In the genomic region with DNA sequence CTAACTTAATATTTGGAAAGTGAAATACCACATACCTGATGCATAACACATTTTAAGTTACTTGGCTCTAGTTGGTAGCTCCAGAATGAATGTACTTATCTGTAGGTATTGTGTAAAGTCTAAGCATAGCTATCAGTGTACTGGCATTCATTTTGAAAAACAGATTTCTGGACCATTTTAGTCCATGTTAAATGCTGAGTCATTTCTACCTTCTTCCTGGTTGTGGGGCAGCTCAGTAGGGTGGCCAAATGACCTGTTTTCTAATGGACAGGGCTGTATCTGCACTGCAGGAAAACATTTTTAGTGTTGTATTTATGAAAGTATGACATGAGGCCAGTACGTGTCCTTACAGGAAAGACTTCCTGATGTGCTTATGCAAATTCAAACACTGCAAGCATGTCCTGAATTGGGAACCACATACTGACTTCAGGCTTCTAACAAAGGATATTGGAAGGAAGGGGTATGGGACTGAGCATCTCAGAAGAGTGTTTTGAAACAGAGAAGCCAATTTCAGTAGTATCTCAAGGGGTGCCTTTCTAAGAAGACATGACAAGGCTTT, we compare ENCODE assay signal across 15 cellular contexts.
DNase-seq lines count a peak whose midpoint lies in the region; ATAC-seq, FAIRE-seq and TF ChIP-seq lines count a peak whose summit lies in the region.
"Had no signal": no experiment of that assay in that cellular context is flagged by ENCODE, and none has a peak within 500 bp of the region (broad histone marks: within the 10 kb centered on the region; RNA-seq: fewer than 3 reads in every experiment).

No MANE protein-coding gene starts in this region.

- H2AFZ ChIP-seq in OCI-LY1 (ENCODE audit: low read length) (0 out of 2 replicates have a peak overlapping the region, but pooled peaks have one; percentile 21), endothelial cell of umbilical vein (ENCODE audit: low read depth, low read length) (peak overlapping the region; percentile 56)

- H3K4me2 ChIP-seq in A549, result no peak overlapping the region
- no peak overlapping the region for H3K4me2 ChIP-seq in OCI-LY1 (ENCODE audit: low read length)
- no peak overlapping the region for H3K4me2 ChIP-seq in endothelial cell of umbilical vein (ENCODE audit: insufficient read depth, low read length)

- TF ChIP-seq POLR2A in A549 (IDR thresholded peaks at IDR 0.05; ENCODE audit: low read length) (no peak), endothelial cell of umbilical vein (IDR thresholded peaks at IDR 0.05; ENCODE audit: low read depth, low read length) (no peak)

- TF ChIP-seq EP300 in A549 (IDR thresholded peaks at IDR 0.05), result no peak

- H3K27me3 ChIP-seq in OCI-LY1 (ENCODE audit: insufficient read depth, low read length) (no peaks in the 10 kb centered on the region), endothelial cell of umbilical vein (ENCODE audit: control insufficient read depth in 2 of 2, insufficient read depth in 2 of 2, low read length in 2 of 2) (no peaks in the 10 kb centered on the region)
- no peaks in the 10 kb centered on the region for H3K27me3 ChIP-seq in effector memory CD4-positive, alpha-beta T cell (replicated peaks; ENCODE audit: control insufficient read depth, insufficient read depth, low read length, poor library complexity, severe bottlenecking)
- H3K27me3 ChIP-seq: gastroesophageal sphincter, left lung, neutrophil had no signal

- H3K9ac ChIP-seq in OCI-LY1 (ENCODE audit: low read length) (no peak overlapping the region), endothelial cell of umbilical vein (replicated peaks; ENCODE audit: extremely low read depth, insufficient read depth, low read length) (no peak overlapping the region)

- no peaks in the 10 kb centered on the region for H3F3A ChIP-seq in OCI-LY1 (ENCODE audit: insufficient read depth, low read length)

- peak in 1 of 2 experiments; percentile 7 for DNase-seq in A549 (ENCODE audit: low read depth in 1 of 2, low spot score in 1 of 2)
- DNase-seq in endothelial cell of umbilical vein (ENCODE audit: low read depth, low spot score), result no peak
- no peak for DNase-seq in effector memory CD4-positive, alpha-beta T cell
- DNase-seq in stimulated activated naive CD4-positive, alpha-beta T cell (lab: John Stamatoyannopoulos, UW), result no peak
- DNase-seq in DMS153 treated with DMSO at 0.1 percent for 48 hours (lab: John Stamatoyannopoulos, UW; ENCODE audit: unreplicated experiment), result no peak
- DNase-seq in SKM-1 (lab: John Stamatoyannopoulos, UW; ENCODE audit: unreplicated experiment), result no peak
- DNase-seq: activated T-cell treated with anti-CD3 and anti-CD28 coated beads, Interleukin-2, amount 50 U/mL, for 4 hours; GF-D8; left lung had no signal

- no peak for TF ChIP-seq CTCF in A549 (IDR thresholded peaks at IDR 0.05)
- TF ChIP-seq CTCF in OCI-LY1 (IDR thresholded peaks at IDR 0.05; ENCODE audit: low read length), result no peak
- TF ChIP-seq CTCF in endothelial cell of umbilical vein (IDR thresholded peaks at IDR 0.05; ENCODE audit: extremely low read depth in 1 of 2, insufficient read depth in 1 of 2, low read depth in 1 of 2, low read length in 2 of 2), result no peak

- H3K79me2 ChIP-seq in OCI-LY1 (ENCODE audit: insufficient read depth, low read length), result no peaks in the 10 kb centered on the region
- H3K79me2 ChIP-seq in endothelial cell of umbilical vein (ENCODE audit: control insufficient read depth, insufficient read depth, low read length), result no peaks in the 10 kb centered on the region

- peak overlapping the region; percentile 23 to 34; a peak in 4 of 6 replicates for H3K27ac ChIP-seq in A549
- H3K27ac ChIP-seq in OCI-LY1 (ENCODE audit: low read depth, low read length, poor library complexity, severe bottlenecking), result no peak overlapping the region
- H3K27ac ChIP-seq in endothelial cell of umbilical vein (ENCODE audit: insufficient read depth, low read depth, low read length), result no peak overlapping the region
- no peak overlapping the region for H3K27ac ChIP-seq in effector memory CD4-positive, alpha-beta T cell (ENCODE audit: insufficient read depth, low read length, poor library complexity, severe bottlenecking)
- H3K27ac ChIP-seq: gastroesophageal sphincter, left lung, neutrophil had no signal

- no peaks in the 10 kb centered on the region for H3K9me2 ChIP-seq in OCI-LY1 (ENCODE audit: low read depth, low read length)

- 79% methylated on average over 1 of the region's 1 CpG for WGBS in A549 (ENCODE audit: missing lambda C conversion rate)

- H3K36me3 ChIP-seq in OCI-LY1 (ENCODE audit: insufficient read depth, low read length) (no peaks in the 10 kb centered on the region), endothelial cell of umbilical vein (ENCODE audit: control insufficient read depth in 2 of 2, extremely low read depth in 1 of 2, insufficient read depth in 2 of 2, low read length in 2 of 2) (no peaks in the 10 kb centered on the region)
- H3K36me3 ChIP-seq in effector memory CD4-positive, alpha-beta T cell (ENCODE audit: control insufficient read depth, insufficient read depth, low read length), result no peaks in the 10 kb centered on the region
- H3K36me3 ChIP-seq: gastroesophageal sphincter, HAP-1, left lung, neutrophil had no signal

- H3K9me3 ChIP-seq in A549, result peaks cover 8% of the 10 kb centered on the region; the same call in 1 of the 3 replicates
- peaks cover 16% of the 10 kb centered on the region for H3K9me3 ChIP-seq in OCI-LY1 (ENCODE audit: low read length)
- H3K9me3 ChIP-seq in endothelial cell of umbilical vein (replicated peaks; ENCODE audit: control insufficient read depth, insufficient read depth, low read length), result no peaks in the 10 kb centered on the region
- no peaks in the 10 kb centered on the region for H3K9me3 ChIP-seq in effector memory CD4-positive, alpha-beta T cell (ENCODE audit: control insufficient read depth, low read length)
- H3K9me3 ChIP-seq: HAP-1, neutrophil had no signal

- H4K20me1 ChIP-seq in OCI-LY1 (ENCODE audit: insufficient read depth, low read length), result no peaks in the 10 kb centered on the region
- no peaks in the 10 kb centered on the region for H4K20me1 ChIP-seq in endothelial cell of umbilical vein (replicated peaks; ENCODE audit: control insufficient read depth, extremely low read depth, insufficient read depth, low read length)

- no peak for TF ChIP-seq RAD21 in A549 (conservative IDR thresholded peaks at IDR 0.05 in 1 of 2, IDR thresholded peaks at IDR 0.05 in 1 of 2)

- POLR2A ChIA-PET in A549 (lab: Yijun Ruan, JAX) (no interaction called here), endothelial cell of umbilical vein (lab: Charles Lee) (no interaction called here)

- BruUV-seq in endothelial cell of umbilical vein (replicated peaks; lab: Mats Ljungman, UMichigan), result no TSS peak

- dilution Hi-C loops in endothelial cell of umbilical vein (cut with MboI; ENCODE audit: extremely low pct_ligation_motif_present, low sequenced_read_pairs), result no loop called here

- CTCF ChIA-PET in A549 (lab: Yijun Ruan, JAX), result no interaction called here
- CTCF ChIA-PET in endothelial cell of umbilical vein (lab: Charles Lee), result interaction anchor here (1.4 kb wide), 1 partner anchor 10 kb away, joined by 7 read pairs; no protein-coding TSS in a partner anchor

- no peak for FAIRE-seq in A549 (lab: Jason Lieb, UNC)
- peak; percentile 8 for FAIRE-seq in endothelial cell of umbilical vein (lab: Jason Lieb, UNC)

- ATAC-seq in A549 (peak in 1 of 2 experiments; percentile 49; a peak in 1 of 6 replicates), GM18873 (IDR thresholded peaks at IDR 0.05; ENCODE audit: low FRiP score, unreplicated experiment) (peak; percentile 51)
- ATAC-seq: activated T-cell treated with anti-CD3 and anti-CD28 coated beads, Interleukin-2, amount 50 U/mL, for 4 hours; gastroesophageal sphincter; left lung; Panc1 had no signal

- no peak overlapping the region for H3K4me3 ChIP-seq in A549
- no peak overlapping the region for H3K4me3 ChIP-seq in OCI-LY1 (ENCODE audit: low read depth, low read length, poor library complexity, severe bottlenecking)
- H3K4me3 ChIP-seq in endothelial cell of umbilical vein (replicated peaks in 1 of 3; ENCODE audit: insufficient read depth in 1 of 3, low read depth in 1 of 3, low read length in 3 of 3), result no peak overlapping the region
- no peak overlapping the region for H3K4me3 ChIP-seq in effector memory CD4-positive, alpha-beta T cell (ENCODE audit: insufficient read depth, low read depth, low read length, poor library complexity, severe bottlenecking)
- H3K4me3 ChIP-seq: gastroesophageal sphincter, HAP-1, left lung had no signal

- intact Hi-C loops in endothelial cell of umbilical vein (cut with micrococcal nuclease), result no loop called here

- H3K4me1 ChIP-seq in A549, result peaks cover 8% of the 10 kb centered on the region; the same call in 1 of the 3 replicates
- peaks cover 6% of the 10 kb centered on the region for H3K4me1 ChIP-seq in OCI-LY1 (ENCODE audit: insufficient read depth, low read length, severe bottlenecking)
- no peaks in the 10 kb centered on the region for H3K4me1 ChIP-seq in endothelial cell of umbilical vein (ENCODE audit: control insufficient read depth, extremely low read depth, insufficient read depth, low read length)
- peaks cover 3% of the 10 kb centered on the region for H3K4me1 ChIP-seq in effector memory CD4-positive, alpha-beta T cell (ENCODE audit: control insufficient read depth, insufficient read depth, low read length, poor library complexity, severe bottlenecking)
- H3K4me1 ChIP-seq: gastroesophageal sphincter, HAP-1, left lung had no signal

- no peaks in the 10 kb centered on the region for H3K9me1 ChIP-seq in endothelial cell of umbilical vein (replicated peaks; ENCODE audit: control insufficient read depth, extremely low read depth, insufficient read depth, low read length)

TF ChIP-seq in A549, 52 proteins besides CTCF, POLR2A, EP300 and RAD21:
- TF ChIP-seq HDAC2 (IDR thresholded peaks at IDR 0.05) (no peak), NFE2L2 (conservative IDR thresholded peaks at IDR 0.05; ENCODE audit: low read length) (peak; percentile 39; the same call in 1 of the 2 replicates), MAFK (IDR thresholded peaks at IDR 0.05; ENCODE audit: partially characterized antibody) (peak; percentile 80)

TF ChIP-seq in endothelial cell of umbilical vein, 7 proteins besides CTCF, POLR2A, EP300 and RAD21:
- TF ChIP-seq FOS (IDR thresholded peaks at IDR 0.05; ENCODE audit: borderline replicate concordance, insufficient read depth, low read length) (no peak), MYC (IDR thresholded peaks at IDR 0.05; ENCODE audit: low read depth, low read length) (no peak), POLR2AphosphoS5 (IDR thresholded peaks at IDR 0.05; ENCODE audit: insufficient read depth, low read depth, low read length) (no peak), GATA2 (IDR thresholded peaks at IDR 0.05; ENCODE audit: insufficient read depth, insufficient read length, low read depth, low read length) (no peak), EZH2 (IDR thresholded peaks at IDR 0.05; ENCODE audit: borderline replicate concordance, low read depth, low read length, severe bottlenecking) (no peak), JUN (IDR thresholded peaks at IDR 0.05; ENCODE audit: borderline replicate concordance, insufficient read depth, insufficient read length, low read depth) (no peak)
- TF ChIP-seq, protein P1, sequence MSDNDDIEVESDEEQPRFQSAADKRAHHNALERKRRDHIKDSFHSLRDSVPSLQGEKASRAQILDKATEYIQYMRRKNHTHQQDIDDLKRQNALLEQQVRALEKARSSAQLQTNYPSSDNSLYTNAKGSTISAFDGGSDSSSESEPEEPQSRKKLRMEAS (IDR thresholded peaks at IDR 0.05; ENCODE audit: insufficient read depth, insufficient read length), result no peak

Comparison
In these comparisons a context has a peak if more than half of its experiments do, and no peak if none do; other contexts are left out.
1. H3K27ac ChIP-seq: peak in A549 (2 of 2); none in OCI-LY1 (single experiment), endothelial cell of umbilical vein (single experiment) and effector memory CD4-positive, alpha-beta T cell (single experiment).